ENCODE assay signal across 8 cellular contexts in the genomic region with DNA sequence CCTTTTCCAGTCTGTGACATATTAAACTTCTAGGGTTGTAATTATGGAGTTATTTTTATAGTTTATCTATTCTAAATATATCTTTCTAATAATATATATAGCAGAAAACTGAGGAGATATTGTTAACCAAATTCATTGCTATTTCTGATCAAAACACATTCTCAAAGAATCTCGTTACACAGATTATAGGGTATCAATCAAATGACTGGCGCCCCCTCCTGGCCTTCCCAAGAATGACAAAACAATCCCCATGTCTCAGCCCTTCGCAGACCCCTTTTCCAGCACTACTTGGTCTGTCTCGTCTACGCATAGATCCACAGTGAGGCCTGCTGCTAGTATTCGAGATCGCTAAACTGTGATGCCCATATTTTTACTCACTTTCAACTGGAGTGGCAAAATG.
DNase-seq lines count a peak whose midpoint lies in the region; ATAC-seq and TF ChIP-seq lines count a peak whose summit lies in the region.

No MANE protein-coding gene starts in this region.

- no peaks in the 10 kb centered on the region for H3K27me3 ChIP-seq in cardiac muscle cell
- no peaks in the 10 kb centered on the region for H3K27me3 ChIP-seq in fibroblast of lung (ENCODE audit: control insufficient read depth, insufficient read depth, low read length)

- H3K36me3 ChIP-seq in cardiac muscle cell: no peaks in the 10 kb centered on the region
- H3K36me3 ChIP-seq in fibroblast of lung (ENCODE audit: control insufficient read depth, insufficient read depth, low read length): no peaks in the 10 kb centered on the region

- TF ChIP-seq CTCF in cardiac muscle cell (IDR thresholded peaks at IDR 0.05; ENCODE audit: low read depth, low read length): peak; percentile 48
- TF ChIP-seq CTCF in fibroblast of lung (conservative IDR thresholded peaks at IDR 0.05 in 1 of 2, IDR thresholded peaks at IDR 0.05 in 1 of 2; ENCODE audit: low read depth in 1 of 2, low read length in 2 of 2): peak; percentile 25 to 57

- no peak overlapping the region for H3K4me2 ChIP-seq in fibroblast of lung (ENCODE audit: extremely low read depth, insufficient read depth, low read length)

- peaks cover 5% of the 10 kb centered on the region for H3K4me1 ChIP-seq in cardiac muscle cell (ENCODE audit: low read depth)
- H3K4me1 ChIP-seq in fibroblast of lung (ENCODE audit: control insufficient read depth, extremely low read depth, insufficient read depth, low read length): no peaks in the 10 kb centered on the region

- H2AFZ ChIP-seq in fibroblast of lung (ENCODE audit: low read length): no peak overlapping the region

- no peak overlapping the region for H3K9ac ChIP-seq in fibroblast of lung (ENCODE audit: insufficient read depth, low read length)

- no peaks in the 10 kb centered on the region for H3K79me2 ChIP-seq in fibroblast of lung (ENCODE audit: control insufficient read depth, insufficient read depth, low read length)

- H3K27ac ChIP-seq in cardiac muscle cell: no peak overlapping the region
- H3K27ac ChIP-seq in fibroblast of lung (ENCODE audit: insufficient read depth, low read length): no peak overlapping the region

- H3K4me3 ChIP-seq in cardiac muscle cell (no peak overlapping the region), fibroblast of lung (replicated peaks in 1 of 4; ENCODE audit: control extremely low read depth in 1 of 4, insufficient read depth in 1 of 4, low read depth in 3 of 4, low read length in 4 of 4) (no peak overlapping the region)

- no peaks in the 10 kb centered on the region for H3K9me3 ChIP-seq in cardiac muscle cell (ENCODE audit: low read depth)
- H3K9me3 ChIP-seq in fibroblast of lung (ENCODE audit: control insufficient read depth, insufficient read depth, low read depth, low read length): no peaks in the 10 kb centered on the region

- ATAC-seq in HG02970 (IDR thresholded peaks at IDR 0.05; ENCODE audit: low FRiP score, unreplicated experiment): no peak

- peak; percentile 6 to 31 for DNase-seq in cardiac muscle cell (ENCODE audit: low read depth in 1 of 2, low spot score in 1 of 2)
- DNase-seq in cardiac septum (ENCODE audit: low spot score): no peak
- peak; percentile 9 for DNase-seq in activated CD4-positive, alpha-beta T cell treated with anti-CD3 and anti-CD28 coated beads for 1 hour
- DNase-seq in fibroblast of lung (ENCODE audit: low read depth in 2 of 2): peak in 1 of 2 donors; percentile 9
- DNase-seq in stimulated activated CD4-positive, alpha-beta T cell treated with anti-CD3 and anti-CD28 coated beads, Interleukin-4, amount 100 ng/mL, for 4 hours: peak; percentile 3 to 21
- no peak for DNase-seq in NCI-H774 (lab: John Stamatoyannopoulos, UW)
- DNase-seq in occipital lobe (lab: John Stamatoyannopoulos, UW): no peak

- intact Hi-C loops in cardiac septum (cut with DNase I): no loop called here

- no peaks in the 10 kb centered on the region for H4K20me1 ChIP-seq in fibroblast of lung (ENCODE audit: control insufficient read depth, extremely low read depth, insufficient read depth, low read length)

Comparison
In these comparisons a context has a peak if more than half of its experiments do, and no peak if none do; other contexts are left out.
1. DNase-seq: peak in cardiac muscle cell (2 of 2), activated CD4-positive, alpha-beta T cell treated with anti-CD3 and anti-CD28 coated beads for 1 hour (single experiment) and stimulated activated CD4-positive, alpha-beta T cell treated with anti-CD3 and anti-CD28 coated beads, Interleukin-4, amount 100 ng/mL, for 4 hours (2 of 2); none in cardiac septum (single experiment), NCI-H774 (single experiment) and occipital lobe (single experiment).